Comparison of ENCODE assay signal across 8 cellular contexts in genomic region chr16:56451753-56452689, GRCh38. TPM values are rescaled to one million over a fixed set of nuclear protein-coding genes. Genes with fewer than 3 reads are reported as not detected.
DNase-seq lines count a peak whose midpoint lies in the region; ATAC-seq lines count a peak whose summit lies in the region.

No MANE protein-coding gene starts in this region.

- H3K9ac ChIP-seq in subcutaneous abdominal adipose tissue (ENCODE audit: low read length in 5 of 5) = peak overlapping the region; percentile 74 to 95 (median 90)

- DNase-seq in ELR (ENCODE audit: low read depth) (peak; percentile 61), RPMI7951 (ENCODE audit: low read depth) (peak; percentile 55), cerebellum (ENCODE audit: low spot score) (peak; percentile 17), left kidney (ENCODE audit: low read depth, low spot score) (peak; percentile 65)
- DNase-seq in activated CD4-positive, CD25-positive, alpha-beta regulatory T cell treated with anti-CD3 and anti-CD28 coated beads, Interleukin-2, amount 50 U/mL, for 72 hours = no peak

- H3K4me1 ChIP-seq in subcutaneous abdominal adipose tissue (ENCODE audit: control insufficient read depth in 5 of 5, insufficient read depth in 5 of 5, low read length in 5 of 5) = peaks cover 0 to 35% (median 28%) of the 10 kb centered on the region in 5 donors

- H3K27ac ChIP-seq in subcutaneous abdominal adipose tissue (ENCODE audit: low read depth, low read length) = peak overlapping the region; percentile 91

- peak overlapping the region; percentile 78 to 96 (median 95) for H3K4me3 ChIP-seq in subcutaneous abdominal adipose tissue (ENCODE audit: low read depth in 1 of 5, low read length in 5 of 5)

- no peaks in the 10 kb centered on the region for H3K27me3 ChIP-seq in subcutaneous abdominal adipose tissue (ENCODE audit: control insufficient read depth in 5 of 5, insufficient read depth in 4 of 5, low read length in 5 of 5)

- ATAC-seq in GM19452 (IDR thresholded peaks at IDR 0.05; ENCODE audit: unreplicated experiment) (peak; percentile 39), HG03439 (IDR thresholded peaks at IDR 0.05; ENCODE audit: unreplicated experiment) (peak; percentile 37)

- H3K36me3 ChIP-seq in subcutaneous abdominal adipose tissue (ENCODE audit: control insufficient read depth in 5 of 5, insufficient read depth in 5 of 5, low read length in 5 of 5) = peaks cover 18 to 35% (median 28%) of the 10 kb centered on the region in 5 donors

- H3K9me3 ChIP-seq in subcutaneous abdominal adipose tissue (ENCODE audit: control insufficient read depth in 5 of 5, low read length in 5 of 5) = no peaks in the 10 kb centered on the region

RNA-seq across cellular contexts. Expression of gene OGFOD1, which starts 0.7 kb away (rescaled TPM):
- total RNA-seq in RPMI7951 (2014; rRNA removed; shearing (Covaris generic)) = 63.1 and 64.8 TPM in 2 replicates
- 24.8 TPM for total RNA-seq in cerebellum

RNA-seq across cellular contexts. Expression of gene NUDT21, which starts 0.9 kb away (rescaled TPM):
- total RNA-seq in RPMI7951 (2014; rRNA removed; shearing (Covaris generic)) = 89.7 and 101 TPM in 2 replicates
- 159 TPM for total RNA-seq in cerebellum

RNA-seq across cellular contexts. Expression of gene AMFR, which starts 26.7 kb away (rescaled TPM):
- total RNA-seq in RPMI7951 (2014; rRNA removed; shearing (Covaris generic)) = 100.0 and 105 TPM in 2 replicates
- 126 TPM for total RNA-seq in cerebellum
